ENCODE assay signal across 1 cellular context in the genomic region with DNA sequence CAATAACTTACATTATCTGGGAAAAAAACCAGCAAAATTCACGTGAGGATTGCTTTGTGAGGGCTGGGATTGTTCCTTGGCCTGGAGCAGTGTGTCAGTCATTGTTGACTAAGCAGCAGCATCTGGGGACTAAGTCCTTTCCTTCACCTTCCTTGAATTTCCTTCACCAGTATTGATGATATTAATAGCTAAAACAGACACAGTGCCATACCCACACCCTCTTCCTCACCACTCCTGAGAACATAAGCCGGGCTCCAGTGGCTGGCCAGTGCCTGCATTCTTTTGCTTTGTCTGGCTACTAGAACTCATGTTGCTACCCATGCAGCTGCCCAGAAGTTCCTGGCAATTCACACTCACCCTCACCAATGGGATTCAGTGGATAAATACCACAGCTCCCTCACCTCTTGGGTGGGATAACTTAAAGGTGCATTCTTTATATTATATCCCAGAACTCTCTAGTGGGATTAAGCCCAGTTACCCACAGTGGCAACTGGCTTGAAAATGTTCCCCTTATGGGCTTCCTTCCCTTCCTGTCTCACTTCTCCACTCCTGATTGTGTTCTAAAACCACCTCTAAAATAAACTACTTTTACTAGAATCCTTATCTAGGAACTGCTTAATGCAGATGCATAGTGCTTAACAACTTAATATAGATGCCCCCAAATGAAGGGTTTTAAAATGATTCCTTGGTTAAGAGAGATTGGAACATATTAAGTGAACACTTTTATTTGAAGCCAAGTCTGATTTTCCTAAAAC.
TF ChIP-seq lines count a peak whose summit lies in the region.

No MANE protein-coding gene starts in this region.

TF ChIP-seq in IMR-90, 13 proteins besides CTCF, POLR2A, EP300 and RAD21:
- TF ChIP-seq USF2 (IDR thresholded peaks at IDR 0.05; ENCODE audit: low read depth, low read length) (no peak), MAFK (IDR thresholded peaks at IDR 0.05; ENCODE audit: low read depth, low read length) (no peak), NFE2L2 (IDR thresholded peaks at IDR 0.05; ENCODE audit: low read depth, low read length) (no peak), CEBPB (IDR thresholded peaks at IDR 0.05; ENCODE audit: low read depth, low read length) (no peak), BHLHE40 (IDR thresholded peaks at IDR 0.05; ENCODE audit: low read depth, low read length) (no peak), CHD1 (IDR thresholded peaks at IDR 0.05; ENCODE audit: low read depth, low read length) (no peak), MAZ (IDR thresholded peaks at IDR 0.05; ENCODE audit: borderline replicate concordance, low read depth, low read length) (no peak), FOS (IDR thresholded peaks at IDR 0.05; ENCODE audit: low read depth, low read length) (no peak), RCOR1 (IDR thresholded peaks at IDR 0.05; ENCODE audit: insufficient replicate concordance, low read length) (no peak), RFX5 (IDR thresholded peaks at IDR 0.05; ENCODE audit: low read depth, low read length) (no peak), ELK1 (IDR thresholded peaks at IDR 0.05; ENCODE audit: borderline replicate concordance, low read depth, low read length) (no peak), SMC3 (IDR thresholded peaks at IDR 0.05; ENCODE audit: low read depth, low read length) (no peak), MXI1 (IDR thresholded peaks at IDR 0.05; ENCODE audit: borderline replicate concordance, low read depth, low read length) (no peak)
